ENCODE assay signal across 9 cellular contexts in genomic region chr20:39960522-39961420, GRCh38.
DNase-seq lines count a peak whose midpoint lies in the region; ATAC-seq lines count a peak whose summit lies in the region.
"Had no signal": no experiment of that assay in that cellular context is flagged by ENCODE, and none has a peak within 500 bp of the region (broad histone marks: within the 10 kb centered on the region; RNA-seq: fewer than 3 reads in every experiment).

No MANE protein-coding gene starts in this region.

- H3K27ac ChIP-seq in SJCRH30 = peak overlapping the region; percentile 56

- no peaks in the 10 kb centered on the region for H3K9me3 ChIP-seq in SJCRH30 (replicated peaks)

- H3K4me1 ChIP-seq in SJCRH30 = peaks cover 56% of the 10 kb centered on the region

- H3K36me3 ChIP-seq in SJCRH30 = no peaks in the 10 kb centered on the region

- ATAC-seq in HG02981 (IDR thresholded peaks at IDR 0.05; ENCODE audit: unreplicated experiment) = peak; percentile 56
- no peak for ATAC-seq in GM21619 (IDR thresholded peaks at IDR 0.05; ENCODE audit: unreplicated experiment)

- H3K27me3 ChIP-seq in SJCRH30 = no peaks in the 10 kb centered on the region

- H3K4me3 ChIP-seq in SJCRH30 = peak overlapping the region; percentile 31

- DNase-seq in DMS 273 treated with DMSO at 0.1 percent for 48 hours (lab: John Stamatoyannopoulos, UW) = peak; percentile 93
- DNase-seq in SJCRH30 = peak; percentile 96 to 98
- peak; percentile 7 for DNase-seq in midbrain (lab: John Stamatoyannopoulos, UW)
- no peak for DNase-seq in foreskin melanocyte
- no peak for DNase-seq in cortex of kidney (lab: John Stamatoyannopoulos, UW)
- no peak for DNase-seq in OCI-M1 (lab: John Stamatoyannopoulos, UW)
- DNase-seq: T-helper 2 cell had no signal

Comparison
In these comparisons a context has a peak if more than half of its experiments do, and no peak if none do; other contexts are left out.
1. DNase-seq: peak in DMS 273 treated with DMSO at 0.1 percent for 48 hours (single experiment), SJCRH30 (2 of 2) and midbrain (single experiment); none in foreskin melanocyte (single experiment), cortex of kidney (single experiment) and OCI-M1 (single experiment).